Comparison of ENCODE assay signal across 2 cellular contexts in the genomic region with DNA sequence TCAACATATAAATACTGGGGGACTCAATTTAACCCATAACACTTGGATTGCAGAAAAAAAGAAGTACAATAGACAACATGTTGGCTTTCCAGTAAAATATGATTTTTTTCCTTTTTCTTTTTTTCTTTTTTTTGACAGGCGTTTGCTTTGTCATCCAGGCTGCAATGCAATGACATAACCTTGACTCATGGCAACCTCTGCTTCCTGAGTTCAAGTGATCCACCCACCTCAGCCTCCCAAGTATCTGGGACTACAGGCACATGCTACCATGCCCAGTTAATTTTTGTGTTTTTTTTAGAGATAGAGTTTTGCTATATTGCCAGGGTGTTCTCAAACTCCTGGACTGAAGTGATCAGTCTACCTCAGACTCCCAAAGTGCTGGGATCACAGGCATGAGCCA.
TF ChIP-seq lines count a peak whose summit lies in the region.

No MANE protein-coding gene starts in this region.

TF ChIP-seq in SK-N-SH, 30 proteins besides CTCF, POLR2A, EP300 and RAD21 (continued from another document):
- TF ChIP-seq TAF1 (IDR thresholded peaks at IDR 0.05; ENCODE audit: borderline replicate concordance, low read depth, low read length) (no peak), POLR2AphosphoS5 (IDR thresholded peaks at IDR 0.05; ENCODE audit: low read depth, low read length) (no peak), SIN3A (IDR thresholded peaks at IDR 0.05; ENCODE audit: borderline replicate concordance, low read depth, low read length) (no peak), MEF2A (IDR thresholded peaks at IDR 0.05; ENCODE audit: borderline replicate concordance, low read depth) (no peak), SMC3 (IDR thresholded peaks at IDR 0.05; ENCODE audit: low read depth, low read length) (no peak), FOXM1 (IDR thresholded peaks at IDR 0.05; ENCODE audit: low read depth) (no peak), YY1 (IDR thresholded peaks at IDR 0.05; ENCODE audit: low read depth) (no peak), MXI1 (IDR thresholded peaks at IDR 0.05; ENCODE audit: low read depth, low read length) (no peak)
- TF ChIP-seq, protein P1, sequence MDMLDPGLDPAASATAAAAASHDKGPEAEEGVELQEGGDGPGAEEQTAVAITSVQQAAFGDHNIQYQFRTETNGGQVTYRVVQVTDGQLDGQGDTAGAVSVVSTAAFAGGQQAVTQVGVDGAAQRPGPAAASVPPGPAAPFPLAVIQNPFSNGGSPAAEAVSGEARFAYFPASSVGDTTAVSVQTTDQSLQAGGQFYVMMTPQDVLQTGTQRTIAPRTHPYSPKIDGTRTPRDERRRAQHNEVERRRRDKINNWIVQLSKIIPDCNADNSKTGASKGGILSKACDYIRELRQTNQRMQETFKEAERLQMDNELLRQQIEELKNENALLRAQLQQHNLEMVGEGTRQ (IDR thresholded peaks at IDR 0.05; ENCODE audit: borderline replicate concordance, low read depth, low read length) = no peak
- TF ChIP-seq, protein P2, sequence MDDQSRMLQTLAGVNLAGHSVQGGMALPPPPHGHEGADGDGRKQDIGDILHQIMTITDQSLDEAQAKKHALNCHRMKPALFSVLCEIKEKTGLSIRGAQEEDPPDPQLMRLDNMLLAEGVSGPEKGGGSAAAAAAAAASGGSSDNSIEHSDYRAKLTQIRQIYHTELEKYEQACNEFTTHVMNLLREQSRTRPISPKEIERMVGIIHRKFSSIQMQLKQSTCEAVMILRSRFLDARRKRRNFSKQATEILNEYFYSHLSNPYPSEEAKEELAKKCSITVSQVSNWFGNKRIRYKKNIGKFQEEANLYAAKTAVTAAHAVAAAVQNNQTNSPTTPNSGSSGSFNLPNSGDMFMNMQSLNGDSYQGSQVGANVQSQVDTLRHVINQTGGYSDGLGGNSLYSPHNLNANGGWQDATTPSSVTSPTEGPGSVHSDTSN (IDR thresholded peaks at IDR 0.05) = no peak
TF ChIP-seq in SK-N-SH: peak in this region for 0.

TF ChIP-seq in SK-N-SH treated with all-trans-retinoic acid at 6 μM for 48 hours, 23 proteins besides CTCF, POLR2A, EP300 and RAD21 (continued from another document):
- TF ChIP-seq TOX (CRISPR knock-in tag; IDR thresholded peaks at IDR 0.05; ENCODE audit: borderline replicate concordance) = no peak
- TF ChIP-seq ARNTL (CRISPR knock-in tag; IDR thresholded peaks at IDR 0.05; ENCODE audit: borderline replicate concordance, low read depth) = no peak
- no peak for TF ChIP-seq ZFP30 (CRISPR knock-in tag; IDR thresholded peaks at IDR 0.05)
- TF ChIP-seq ESRRG (CRISPR knock-in tag; IDR thresholded peaks at IDR 0.05) = no peak
- no peak for TF ChIP-seq ZNF8 (CRISPR knock-in tag; IDR thresholded peaks at IDR 0.05)
- no peak for TF ChIP-seq RARB (CRISPR knock-in tag; IDR thresholded peaks at IDR 0.05)
- TF ChIP-seq, protein P3, sequence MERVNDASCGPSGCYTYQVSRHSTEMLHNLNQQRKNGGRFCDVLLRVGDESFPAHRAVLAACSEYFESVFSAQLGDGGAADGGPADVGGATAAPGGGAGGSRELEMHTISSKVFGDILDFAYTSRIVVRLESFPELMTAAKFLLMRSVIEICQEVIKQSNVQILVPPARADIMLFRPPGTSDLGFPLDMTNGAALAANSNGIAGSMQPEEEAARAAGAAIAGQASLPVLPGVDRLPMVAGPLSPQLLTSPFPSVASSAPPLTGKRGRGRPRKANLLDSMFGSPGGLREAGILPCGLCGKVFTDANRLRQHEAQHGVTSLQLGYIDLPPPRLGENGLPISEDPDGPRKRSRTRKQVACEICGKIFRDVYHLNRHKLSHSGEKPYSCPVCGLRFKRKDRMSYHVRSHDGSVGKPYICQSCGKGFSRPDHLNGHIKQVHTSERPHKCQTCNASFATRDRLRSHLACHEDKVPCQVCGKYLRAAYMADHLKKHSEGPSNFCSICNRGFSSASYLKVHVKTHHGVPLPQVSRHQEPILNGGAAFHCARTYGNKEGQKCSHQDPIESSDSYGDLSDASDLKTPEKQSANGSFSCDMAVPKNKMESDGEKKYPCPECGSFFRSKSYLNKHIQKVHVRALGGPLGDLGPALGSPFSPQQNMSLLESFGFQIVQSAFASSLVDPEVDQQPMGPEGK (CRISPR knock-in tag; IDR thresholded peaks at IDR 0.05; ENCODE audit: borderline replicate concordance) = no peak
- no peak for TF ChIP-seq BACH2 (CRISPR knock-in tag; IDR thresholded peaks at IDR 0.05; ENCODE audit: borderline replicate concordance)
- no peak for TF ChIP-seq ZC3H10 (CRISPR knock-in tag; IDR thresholded peaks at IDR 0.05)
- TF ChIP-seq TCF4 (CRISPR knock-in tag; IDR thresholded peaks at IDR 0.05; ENCODE audit: borderline replicate concordance) = no peak
- TF ChIP-seq OSR1 (CRISPR knock-in tag; IDR thresholded peaks at IDR 0.05) = no peak
- TF ChIP-seq ZNF565 (CRISPR knock-in tag; conservative IDR thresholded peaks at IDR 0.05; ENCODE audit: low read depth) = no peak
